Comparison of ENCODE assay signal across 17 cellular contexts in genomic region chr2:96866149-96866548, GRCh38. TPM values are rescaled to one million over a fixed set of nuclear protein-coding genes. Genes with fewer than 3 reads are reported as not detected.
DNase-seq lines count a peak whose midpoint lies in the region; TF ChIP-seq lines count a peak whose summit lies in the region.
"Had no signal": no experiment of that assay in that cellular context is flagged by ENCODE, and none has a peak within 500 bp of the region (broad histone marks: within the 10 kb centered on the region; RNA-seq: fewer than 3 reads in every experiment).

No MANE protein-coding gene starts in this region.

- H3K36me3 ChIP-seq in ACC112 (ENCODE audit: insufficient read depth, low read length): peaks cover 13% of the 10 kb centered on the region; the same call in 1 of the 2 replicates
- H3K36me3 ChIP-seq in ascending aorta: peaks cover 59 to 61% of the 10 kb centered on the region in 2 donors
- peaks cover 64 to 68% of the 10 kb centered on the region in 2 experiments for H3K36me3 ChIP-seq in trophoblast cell (ENCODE audit: control insufficient read depth in 1 of 2, insufficient read depth in 2 of 2, low read length in 2 of 2)
- H3K36me3 ChIP-seq in mammary epithelial cell (ENCODE audit: insufficient read depth, low read length): peaks cover 13% of the 10 kb centered on the region

- peaks cover 13% of the 10 kb centered on the region for H3K4me1 ChIP-seq in ACC112 (ENCODE audit: control insufficient read depth, insufficient read depth, low read length, unreplicated experiment)
- peaks cover 16 to 29% of the 10 kb centered on the region in 2 donors for H3K4me1 ChIP-seq in ascending aorta
- H3K4me1 ChIP-seq in trophoblast cell (ENCODE audit: control insufficient read depth in 1 of 2, insufficient read depth in 2 of 2, low read length in 2 of 2): peaks cover 20 to 24% of the 10 kb centered on the region in 2 experiments
- peaks cover 10% of the 10 kb centered on the region for H3K4me1 ChIP-seq in mammary epithelial cell (ENCODE audit: insufficient read depth, low read length)

- no peaks in the 10 kb centered on the region for H4K20me1 ChIP-seq in mammary epithelial cell (ENCODE audit: insufficient read depth, low read length)

- H2AK5ac ChIP-seq in trophoblast cell (ENCODE audit: low read length): no peak overlapping the region

- H2AFZ ChIP-seq in ACC112 (ENCODE audit: low read length, unreplicated experiment): no peak overlapping the region
- no peak overlapping the region for H2AFZ ChIP-seq in trophoblast cell (ENCODE audit: insufficient read depth, low read length, poor library complexity)
- no peak overlapping the region for H2AFZ ChIP-seq in mammary epithelial cell (ENCODE audit: low read depth, low read length)

- H4K91ac ChIP-seq in trophoblast cell (ENCODE audit: low read depth, low read length): no peak overlapping the region

- CTCF ChIA-PET in mammary epithelial cell (lab: Charles Lee; ENCODE audit: low non-redundant PET): no interaction called here

- TF ChIP-seq CTCF in ascending aorta (IDR thresholded peaks at IDR 0.05): no peak
- no peak for TF ChIP-seq CTCF in GM10266 (IDR thresholded peaks at IDR 0.05; ENCODE audit: control insufficient read depth, insufficient read depth, low read depth, missing control alignments)
- no peak for TF ChIP-seq CTCF in mammary epithelial cell (conservative IDR thresholded peaks at IDR 0.05 in 1 of 2, IDR thresholded peaks at IDR 0.05 in 1 of 2; ENCODE audit: extremely low read depth in 1 of 2, insufficient read depth in 1 of 2, low read depth in 1 of 2, low read length in 2 of 2)

- peak overlapping the region; percentile 100 for H3K4ac ChIP-seq in trophoblast cell (ENCODE audit: low read depth, low read length)

- H3K4me2 ChIP-seq in trophoblast cell (ENCODE audit: low read length) (no peak overlapping the region), mammary epithelial cell (ENCODE audit: insufficient read depth, low read depth, low read length) (no peak overlapping the region)

- H3K4me3 ChIP-seq in ACC112 (ENCODE audit: low read depth, low read length): 0 out of 2 replicates have a peak overlapping the region, but pooled peaks have one; percentile 12
- no peak overlapping the region for H3K4me3 ChIP-seq in ascending aorta
- H3K4me3 ChIP-seq in trophoblast cell (ENCODE audit: low read depth, low read length): no peak overlapping the region
- no peak overlapping the region for H3K4me3 ChIP-seq in mammary epithelial cell (replicated peaks in 1 of 3; ENCODE audit: insufficient read depth in 1 of 3, low read depth in 2 of 3, low read length in 3 of 3)

- H3K27me3 ChIP-seq in ACC112 (ENCODE audit: insufficient read depth, low read length): peaks cover 9% of the 10 kb centered on the region; the same call in 1 of the 2 replicates
- H3K27me3 ChIP-seq in ascending aorta: no peaks in the 10 kb centered on the region
- no peaks in the 10 kb centered on the region for H3K27me3 ChIP-seq in trophoblast cell (ENCODE audit: insufficient read depth, low read length)
- H3K27me3 ChIP-seq in mammary epithelial cell (ENCODE audit: insufficient read depth, low read length): no peaks in the 10 kb centered on the region
- H3K27me3 ChIP-seq: brain microvascular endothelial cell had no signal

- WGBS in trophoblast cell (ENCODE audit: extremely low coverage, insufficient coverage, insufficient read length): no CpG with 5 or more reads among the region's 14 CpGs
- 88% methylated on average over 9 of the region's 14 CpGs for WGBS in mammary epithelial cell (ENCODE audit: low coverage, missing lambda C conversion rate)

- no peak overlapping the region for H3K23ac ChIP-seq in trophoblast cell (ENCODE audit: low read length)

- H3K14ac ChIP-seq in trophoblast cell (ENCODE audit: low read length): no peak overlapping the region

- H3K79me1 ChIP-seq in trophoblast cell (ENCODE audit: low read length): peaks cover 37% of the 10 kb centered on the region

- H2BK12ac ChIP-seq in trophoblast cell (ENCODE audit: low read length): no peak overlapping the region

- peak overlapping the region; percentile 37 for H3K18ac ChIP-seq in trophoblast cell (ENCODE audit: low read length)

- H2BK5ac ChIP-seq in trophoblast cell (ENCODE audit: low read depth, low read length, poor library complexity): no peak overlapping the region

- in situ Hi-C loops in mammary epithelial cell (cut with MboI; ENCODE audit: low sequenced_read_pairs in 2 of 2): no loop called here

- H3K27ac ChIP-seq in ACC112 (ENCODE audit: low read depth, low read length): no peak overlapping the region
- peak overlapping the region; percentile 96 to 99 for H3K27ac ChIP-seq in ascending aorta
- no peak overlapping the region for H3K27ac ChIP-seq in trophoblast cell (ENCODE audit: low read depth, low read length)
- H3K27ac ChIP-seq in mammary epithelial cell (ENCODE audit: insufficient read depth, low read depth, low read length): no peak overlapping the region
- H3K27ac ChIP-seq: brain microvascular endothelial cell had no signal

- H3K9ac ChIP-seq in trophoblast cell (ENCODE audit: low read length) (no peak overlapping the region), mammary epithelial cell (ENCODE audit: insufficient read depth, low read length) (no peak overlapping the region)

- intact Hi-C loops in ascending aorta (cut with DNase I) (loop anchor here (5.0 to 10.0 kb wide), 2 partner anchors 229 to 246 kb away; partner anchors contain the start of genes ANKRD36 and FAHD2B), mammary epithelial cell (cut with micrococcal nuclease) (no loop called here)

- H3K79me2 ChIP-seq in ACC112 (ENCODE audit: control insufficient read depth, insufficient read depth, low read length, unreplicated experiment) (peaks cover 23% of the 10 kb centered on the region), trophoblast cell (ENCODE audit: control insufficient read depth, insufficient read depth, low read length, poor library complexity) (peaks cover 45% of the 10 kb centered on the region), mammary epithelial cell (ENCODE audit: insufficient read depth, low read length) (peaks cover 22% of the 10 kb centered on the region)

- H2BK120ac ChIP-seq in trophoblast cell (ENCODE audit: insufficient read depth, low read length, poor library complexity): no peak overlapping the region

- dilution Hi-C loops in mammary epithelial cell (cut with HindIII; ENCODE audit: low sequenced_read_pairs): no loop called here

- H3K9me3 ChIP-seq in ascending aorta (no peaks in the 10 kb centered on the region), trophoblast cell (ENCODE audit: insufficient read depth, low read depth, low read length) (no peaks in the 10 kb centered on the region), mammary epithelial cell (replicated peaks; ENCODE audit: insufficient read depth, low read length) (no peaks in the 10 kb centered on the region)

- DNase-seq in ascending aorta (ENCODE audit: low spot score in 2 of 2) (no peak), islet precursor cell (peak; percentile 46), trophoblast cell (no peak), GM10266 (ENCODE audit: extremely low spot score) (no peak), mammary epithelial cell (no peak), NCI-H1694 (lab: John Stamatoyannopoulos, UW) (no peak), GM19238 (ENCODE audit: insufficient read length, low spot score) (no peak)
- DNase-seq: ACHN; activated CD4-positive, alpha-beta T cell treated with anti-CD3 and anti-CD28 coated beads, Interleukin-2, amount 50 U/mL, for 48 hours; activated T-cell treated with anti-CD3 and anti-CD28 coated beads, Interleukin-2, amount 50 U/mL, for 1 hour; brain microvascular endothelial cell; MV-4-11; naive B cell; NCI-H774; stimulated activated CD4-positive, alpha-beta T cell treated with anti-CD3 and anti-CD28 coated beads, Interleukin-4, amount 100 ng/mL, for 4 hours; SW 1271 had no signal

- no TSS peak for BruUV-seq in mammary epithelial cell (replicated peaks; lab: Mats Ljungman, UMichigan)

- no peak overlapping the region for H4K12ac ChIP-seq in trophoblast cell (ENCODE audit: low read depth, low read length)

- H4K8ac ChIP-seq in trophoblast cell (ENCODE audit: low read depth, low read length): no peak overlapping the region

RNA-seq across cellular contexts. Expression of gene SEMA4C, which starts 3.7 kb away (rescaled TPM):
- total RNA-seq in ascending aorta (56.9 TPM), mammary epithelial cell (10 to 100 TPM; 13.2 to 14.0 TPM)
- polyA plus RNA-seq in trophoblast cell (2013): 157 and 161 TPM in 2 replicates
- polyA plus RNA-seq in mammary epithelial cell: 6.9 TPM
- 7.3 TPM for polyA minus RNA-seq in mammary epithelial cell

RNA-seq across cellular contexts. Expression of gene ANKRD39, which starts 8.3 kb away (rescaled TPM):
- total RNA-seq in ascending aorta (2.3 TPM), mammary epithelial cell (10 to 100 TPM in 1 of 2 donors, 1 to 10 TPM in 1; 7.8 to 12.3 TPM)
- 32.8 and 33.4 TPM in 2 replicates for polyA plus RNA-seq in trophoblast cell (2013)
- polyA plus RNA-seq in mammary epithelial cell: 13.8 TPM
- 2.8 TPM for polyA minus RNA-seq in mammary epithelial cell

RNA-seq across cellular contexts. Expression of gene ANKRD23, which starts 22.3 kb away (rescaled TPM):
- total RNA-seq in ascending aorta (4.0 TPM), mammary epithelial cell (1 to 10 TPM in 1 of 2 donors, under 1 TPM in 1; 0.82 to 1.7 TPM)
- 4.5 and 4.7 TPM in 2 replicates for polyA plus RNA-seq in trophoblast cell (2013)
- 0.49 TPM for polyA plus RNA-seq in mammary epithelial cell
- polyA minus RNA-seq in mammary epithelial cell: 0.36 TPM

RNA-seq across cellular contexts. Expression of gene CNNM3, which starts 50.1 kb away (rescaled TPM):
- total RNA-seq in ascending aorta (24.5 TPM), mammary epithelial cell (1 to 10 TPM; 5.7 to 5.8 TPM)
- polyA plus RNA-seq in trophoblast cell (2013): 13.3 and 13.9 TPM in 2 replicates
- polyA plus RNA-seq in mammary epithelial cell: 5.0 TPM
- 5.9 TPM for polyA minus RNA-seq in mammary epithelial cell

Comparison
In these comparisons a context has a peak if more than half of its experiments do, and no peak if none do; other contexts are left out.
1. H3K27ac ChIP-seq: peak in ascending aorta (2 of 2); none in ACC112 (single experiment), trophoblast cell (single experiment) and mammary epithelial cell (single experiment).